Comparison of ENCODE assay signal across 10 cellular contexts in genomic region chr20:48725589-48725991, GRCh38.
DNase-seq lines count a peak whose midpoint lies in the region; ATAC-seq, FAIRE-seq and TF ChIP-seq lines count a peak whose summit lies in the region.
"Had no signal": no experiment of that assay in that cellular context is flagged by ENCODE, and none has a peak within 500 bp of the region (broad histone marks: within the 10 kb centered on the region; RNA-seq: fewer than 3 reads in every experiment).

No MANE protein-coding gene starts in this region.

- in situ Hi-C loops in HepG2 (cut with HindIII; ENCODE audit: extremely low pct_ligation_motif_present, low pct_unique_long_range_greater_than_20kb) = no loop called here

- no peak for FAIRE-seq in HepG2 (lab: Jason Lieb, UNC)

- no peak for TF ChIP-seq EP300 in HepG2 (IDR thresholded peaks at IDR 0.05; ENCODE audit: low read depth in 2 of 2, low read length in 2 of 2)
- no peak for TF ChIP-seq EP300 in HepG2 (CRISPR knock-in tag; IDR thresholded peaks at IDR 0.05; ENCODE audit: borderline replicate concordance)

- H3K4me2 ChIP-seq in BLaER1 treated with 17β-estradiol and CSF1 and Interleukin-3, amounts not matched to agents 10 nM and 100 nM = peak overlapping the region; percentile 79 to 98 (median 92); a peak in 20 of 22 replicates
- H3K4me2 ChIP-seq in HepG2 (ENCODE audit: low read depth, low read length) = no peak overlapping the region
- H3K4me2 ChIP-seq in OCI-LY7 (ENCODE audit: low read length) = no peak overlapping the region

- no peaks in the 10 kb centered on the region for H3K27me3 ChIP-seq in BLaER1 treated with 17β-estradiol and CSF1 and Interleukin-3, amounts not matched to agents 10 nM and 100 nM
- peaks cover 1 to 11% of the 10 kb centered on the region in 2 experiments; a peak in 3 of 5 replicates for H3K27me3 ChIP-seq in HepG2 (ENCODE audit: control insufficient read depth in 1 of 2, insufficient read depth in 2 of 2, low read length in 2 of 2)

- peaks cover 0 to 100% (median 0%) of the 10 kb centered on the region in 11 experiments; a peak in 6 of 22 replicates for H4K20me1 ChIP-seq in BLaER1 treated with 17β-estradiol and CSF1 and Interleukin-3, amounts not matched to agents 10 nM and 100 nM
- H4K20me1 ChIP-seq in HepG2 (ENCODE audit: insufficient read depth, low read length) = no peaks in the 10 kb centered on the region
- no peaks in the 10 kb centered on the region for H4K20me1 ChIP-seq in OCI-LY7 (ENCODE audit: insufficient read depth, low read length)

- H3K4me3 ChIP-seq in BLaER1 treated with 17β-estradiol and CSF1 and Interleukin-3, amounts not matched to agents 10 nM and 100 nM = no peak overlapping the region; a peak in 1 of 20 replicates
- H3K4me3 ChIP-seq in HepG2 (replicated peaks in 1 of 3; ENCODE audit: insufficient read depth in 1 of 3, low read depth in 2 of 3, low read length in 3 of 3) (no peak overlapping the region), OCI-LY7 (ENCODE audit: low read depth, low read length, poor library complexity, severe bottlenecking) (no peak overlapping the region)

- peaks cover 10% of the 10 kb centered on the region; the same call in 1 of the 2 replicates for H3K27me3 Mint-ChIP-seq in HFFc6 (ENCODE audit: insufficient read depth)
- H3K27me3 Mint-ChIP-seq in activated naive CD8-positive, alpha-beta T cell treated with anti-CD3 and anti-CD28 coated beads for 36 hours = no peaks in the 10 kb centered on the region
- H3K27me3 Mint-ChIP-seq: naive B cell had no signal

- no peaks in the 10 kb centered on the region for H3K9me2 ChIP-seq in OCI-LY7 (ENCODE audit: insufficient read depth, low read length)

- TF ChIP-seq CTCF in HFFc6 (IDR thresholded peaks at IDR 0.05) = no peak
- no peak for TF ChIP-seq CTCF in HepG2 (CRISPR knock-in tag; IDR thresholded peaks at IDR 0.05)
- no peak for TF ChIP-seq CTCF in OCI-LY7 (conservative IDR thresholded peaks at IDR 0.05; ENCODE audit: low read length)

- H3K4me1 Mint-ChIP-seq in HFFc6 (ENCODE audit: low read depth) = peaks cover 29% of the 10 kb centered on the region
- H3K4me1 Mint-ChIP-seq in activated naive CD8-positive, alpha-beta T cell treated with anti-CD3 and anti-CD28 coated beads for 36 hours = peaks cover 50% of the 10 kb centered on the region

- BruUV-seq in HepG2 (replicated peaks; lab: Mats Ljungman, UMichigan) (no TSS peak), OCI-LY7 (replicated peaks; lab: Mats Ljungman, UMichigan) (no TSS peak)

- H3K27ac ChIP-seq in BLaER1 treated with 17β-estradiol and CSF1 and Interleukin-3, amounts not matched to agents 10 nM and 100 nM = peak overlapping the region in 7 of 11 experiments; percentile 88 to 96 (median 94); a peak in 8 of 22 replicates
- no peak overlapping the region for H3K27ac ChIP-seq in HepG2 (ENCODE audit: extremely low read length, insufficient read depth, low read length)
- H3K27ac ChIP-seq in OCI-LY7 (ENCODE audit: low read depth, low read length, poor library complexity, severe bottlenecking) = no peak overlapping the region

- no peak for TF ChIP-seq POLR2A in HepG2 (IDR thresholded peaks at IDR 0.05; ENCODE audit: insufficient read depth in 1 of 2, low read depth in 2 of 2, low read length in 2 of 2)

- POLR2A ChIA-PET in HepG2 (lab: Yijun Ruan, JAX) = no interaction called here
- POLR2A ChIA-PET in OCI-LY7 (lab: Charles Lee) = interaction anchor here (1.1 to 1.3 kb wide), 2 partner anchors 12 to 14 kb away, joined by 3 to 5 read pairs; no protein-coding TSS in a partner anchor

- H3K79me2 ChIP-seq in HepG2 (ENCODE audit: insufficient read depth, low read length) (no peaks in the 10 kb centered on the region), OCI-LY7 (ENCODE audit: insufficient read depth, low read depth, low read length) (no peaks in the 10 kb centered on the region)

- no peak for ATAC-seq in HepG2

- CTCF ChIA-PET in HepG2 (lab: Yijun Ruan, JAX; ENCODE audit: low intra/inter-chr PET ratio, low total read pairs) = interaction anchor here (3.9 kb wide), 1 partner anchor 68 kb away, joined by 29 read pairs; no protein-coding TSS in a partner anchor
- CTCF ChIA-PET in OCI-LY7 (lab: Charles Lee; ENCODE audit: unreplicated experiment) = no interaction called here

- H3K36me3 ChIP-seq in BLaER1 treated with 17β-estradiol and CSF1 and Interleukin-3, amounts not matched to agents 10 nM and 100 nM = peaks cover 0 to 69% (median 21%) of the 10 kb centered on the region in 11 experiments; a peak in 18 of 22 replicates
- H3K36me3 ChIP-seq in HepG2 (replicated peaks in 1 of 2; ENCODE audit: control insufficient read depth in 1 of 2, insufficient read depth in 2 of 2, low read length in 2 of 2) = no peaks in the 10 kb centered on the region
- H3K36me3 ChIP-seq in OCI-LY7 (ENCODE audit: insufficient read depth, low read length) = peaks cover 14% of the 10 kb centered on the region

- TF ChIP-seq RAD21 in HepG2 (CRISPR knock-in tag; IDR thresholded peaks at IDR 0.05) = no peak

- peaks cover 0 to 12% (median 6%) of the 10 kb centered on the region in 11 experiments; a peak in 12 of 22 replicates for H3K9me3 ChIP-seq in BLaER1 treated with 17β-estradiol and CSF1 and Interleukin-3, amounts not matched to agents 10 nM and 100 nM (replicated peaks in 1 of 11)
- H3K9me3 ChIP-seq in HepG2 (ENCODE audit: low read length) (no peaks in the 10 kb centered on the region), OCI-LY7 (ENCODE audit: low read length) (no peaks in the 10 kb centered on the region)

- H3K4me1 ChIP-seq in BLaER1 treated with 17β-estradiol and CSF1 and Interleukin-3, amounts not matched to agents 10 nM and 100 nM = peaks cover 84 to 100% (median 93%) of the 10 kb centered on the region in 10 experiments
- peaks cover 34% of the 10 kb centered on the region for H3K4me1 ChIP-seq in HepG2 (ENCODE audit: insufficient read depth, low read length)
- H3K4me1 ChIP-seq in OCI-LY7 (ENCODE audit: insufficient read depth, low read length, poor library complexity, severe bottlenecking) = peaks cover 30% of the 10 kb centered on the region

- no peaks in the 10 kb centered on the region for H3K36me3 Mint-ChIP-seq in HFFc6 (ENCODE audit: low read depth)
- peaks cover 44% of the 10 kb centered on the region for H3K36me3 Mint-ChIP-seq in activated naive CD8-positive, alpha-beta T cell treated with anti-CD3 and anti-CD28 coated beads for 36 hours

- intact Hi-C loops in HepG2 (cut with micrococcal nuclease; ENCODE audit: unreplicated experiment) = no loop called here
- intact Hi-C loops in OCI-LY7 (cut with micrococcal nuclease; ENCODE audit: unreplicated experiment) = loop anchor here (10.0 kb wide), 1 partner anchor 179 kb away; no protein-coding TSS in a partner anchor

- no peak overlapping the region for H3K4me3 Mint-ChIP-seq in HFFc6
- H3K4me3 Mint-ChIP-seq in activated naive CD8-positive, alpha-beta T cell treated with anti-CD3 and anti-CD28 coated beads for 36 hours = no peak overlapping the region
- H3K4me3 Mint-ChIP-seq: naive B cell had no signal

- H3K9me3 Mint-ChIP-seq in HFFc6 = no peaks in the 10 kb centered on the region
- H3K9me3 Mint-ChIP-seq in activated naive CD8-positive, alpha-beta T cell treated with anti-CD3 and anti-CD28 coated beads for 36 hours = no peaks in the 10 kb centered on the region

- DNase-seq in HFFc6 (peak; percentile 17), HepG2 (ENCODE audit: low spot score) (no peak), OCI-LY7 (ENCODE audit: low spot score) (no peak), NOMO-1 (lab: John Stamatoyannopoulos, UW; ENCODE audit: unreplicated experiment in 2 of 2) (no peak), NCI-H524 treated with DMSO at 0.1 percent for 48 hours (lab: John Stamatoyannopoulos, UW) (no peak)
- no peak for DNase-seq in activated naive CD8-positive, alpha-beta T cell treated with anti-CD3 and anti-CD28 coated beads for 36 hours
- no peak for DNase-seq in activated CD4-positive, alpha-beta T cell treated with anti-CD3 and anti-CD28 coated beads for 1 hour
- DNase-seq: GDM1, naive B cell had no signal

- no peak overlapping the region; a peak in 1 of 22 replicates for H3K9ac ChIP-seq in BLaER1 treated with 17β-estradiol and CSF1 and Interleukin-3, amounts not matched to agents 10 nM and 100 nM
- no peak overlapping the region for H3K9ac ChIP-seq in HepG2 (ENCODE audit: insufficient read depth, low read depth, low read length)

- 27% methylated on average over 3 of the region's 3 CpGs for WGBS in HepG2 (ENCODE audit: low lambda C conversion rate)

- no peak overlapping the region for H3K27ac Mint-ChIP-seq in HFFc6
- H3K27ac Mint-ChIP-seq in activated naive CD8-positive, alpha-beta T cell treated with anti-CD3 and anti-CD28 coated beads for 36 hours = peak overlapping the region; percentile 62

- no peak overlapping the region for H2AFZ ChIP-seq in HepG2 (ENCODE audit: low read length)
- no peak overlapping the region for H2AFZ ChIP-seq in OCI-LY7 (ENCODE audit: low read length)

TF ChIP-seq in HepG2, 621 proteins besides CTCF, POLR2A, EP300 and RAD21 (continues in another document):
- TF ChIP-seq NFYB (CRISPR knock-in tag; IDR thresholded peaks at IDR 0.05) (peak; percentile 76), RAD51 (IDR thresholded peaks at IDR 0.05; ENCODE audit: borderline replicate concordance) (peak; percentile 77; the same call in 1 of the 2 replicates), USF2 (IDR thresholded peaks at IDR 0.05; ENCODE audit: low read depth, low read length) (peak; percentile 92), USF2 (CRISPR knock-in tag; IDR thresholded peaks at IDR 0.05; ENCODE audit: borderline replicate concordance) (peak; percentile 89; the same call in 1 of the 2 replicates), FOSL2 (CRISPR knock-in tag; IDR thresholded peaks at IDR 0.05) (peak; percentile 53; the same call in 1 of the 2 replicates)

Comparison
In these comparisons a context has a peak if more than half of its experiments do, and no peak if none do; other contexts are left out.
1. H3K27ac ChIP-seq: peak in BLaER1 treated with 17β-estradiol and CSF1 and Interleukin-3, amounts not matched to agents 10 nM and 100 nM (7 of 11); none in HepG2 (single experiment) and OCI-LY7 (single experiment).
2. H3K4me2 ChIP-seq: peak in BLaER1 treated with 17β-estradiol and CSF1 and Interleukin-3, amounts not matched to agents 10 nM and 100 nM (11 of 11); none in HepG2 (single experiment) and OCI-LY7 (single experiment).